ENCODE assay signal across 13 cellular contexts in genomic region chr2:108924444-108925251, GRCh38.
"Had no signal": no experiment of that assay in that cellular context is flagged by ENCODE, and none has a peak within 500 bp of the region (broad histone marks: within the 10 kb centered on the region; RNA-seq: fewer than 3 reads in every experiment).

No MANE protein-coding gene starts in this region.

- H3K27ac ChIP-seq: coronary artery, hepatocyte, thyroid gland, vagina had no signal

- H3K4me2 ChIP-seq: hepatocyte had no signal

- H3K4me1 ChIP-seq: thyroid gland had no signal

- H3K4me1 Mint-ChIP-seq: activated CD4-positive, alpha-beta memory T cell treated with anti-CD3 and anti-CD28 coated beads, Interleukin-2, amount 10 ng/mL, durations not matched to agents 7 days and 5 days; natural killer cell had no signal

- H3K36me3 ChIP-seq: thyroid gland, vagina had no signal

- H3K79me2 ChIP-seq: hepatocyte had no signal

- DNase-seq: activated CD4-positive, alpha-beta memory T cell treated with anti-CD3 and anti-CD28 coated beads, Interleukin-2, amount 10 ng/mL, durations not matched to agents 7 days and 5 days; activated T-cell treated with anti-CD3 and anti-CD28 coated beads, Interleukin-2, amount 50 U/mL, for 48 hours; caudate nucleus; effector CD8-positive, alpha-beta T cell; natural killer cell; stimulated activated CD4-positive, alpha-beta T cell treated with anti-CD3 and anti-CD28 coated beads, Interleukin-4, amount 100 ng/mL, for 24 hours; stimulated activated naive CD8-positive, alpha-beta T cell treated with anti-CD3 and anti-CD28 coated beads, Interleukin-15, amount 100 ng/mL, for 72 hours; T-cell; T1000; thyroid gland had no signal

- ATAC-seq: natural killer cell; stimulated activated naive CD8-positive, alpha-beta T cell treated with anti-CD3 and anti-CD28 coated beads, Interleukin-15, amount 100 ng/mL, for 72 hours; T-cell had no signal

- H3K9me3 Mint-ChIP-seq: activated CD4-positive, alpha-beta memory T cell treated with anti-CD3 and anti-CD28 coated beads, Interleukin-2, amount 10 ng/mL, durations not matched to agents 7 days and 5 days; natural killer cell; stimulated activated naive CD8-positive, alpha-beta T cell treated with anti-CD3 and anti-CD28 coated beads, Interleukin-15, amount 100 ng/mL, for 72 hours; T-cell had no signal

- H3K4me3 Mint-ChIP-seq: activated CD4-positive, alpha-beta memory T cell treated with anti-CD3 and anti-CD28 coated beads, Interleukin-2, amount 10 ng/mL, durations not matched to agents 7 days and 5 days; natural killer cell; stimulated activated naive CD8-positive, alpha-beta T cell treated with anti-CD3 and anti-CD28 coated beads, Interleukin-15, amount 100 ng/mL, for 72 hours; T-cell had no signal

- H3K27ac Mint-ChIP-seq: activated CD4-positive, alpha-beta memory T cell treated with anti-CD3 and anti-CD28 coated beads, Interleukin-2, amount 10 ng/mL, durations not matched to agents 7 days and 5 days; natural killer cell; stimulated activated naive CD8-positive, alpha-beta T cell treated with anti-CD3 and anti-CD28 coated beads, Interleukin-15, amount 100 ng/mL, for 72 hours had no signal

- H3K27me3 Mint-ChIP-seq: activated CD4-positive, alpha-beta memory T cell treated with anti-CD3 and anti-CD28 coated beads, Interleukin-2, amount 10 ng/mL, durations not matched to agents 7 days and 5 days; stimulated activated naive CD8-positive, alpha-beta T cell treated with anti-CD3 and anti-CD28 coated beads, Interleukin-15, amount 100 ng/mL, for 72 hours; T-cell had no signal

- H2AFZ ChIP-seq: hepatocyte had no signal

- H3K27me3 ChIP-seq: hepatocyte, thyroid gland, vagina had no signal

- H3K4me3 ChIP-seq: coronary artery, hepatocyte, thyroid gland, vagina had no signal

- H3K36me3 Mint-ChIP-seq: natural killer cell, T-cell had no signal

- H3K9me3 ChIP-seq: thyroid gland, vagina had no signal
